ENCODE assay signal across 15 cellular contexts in the genomic region with DNA sequence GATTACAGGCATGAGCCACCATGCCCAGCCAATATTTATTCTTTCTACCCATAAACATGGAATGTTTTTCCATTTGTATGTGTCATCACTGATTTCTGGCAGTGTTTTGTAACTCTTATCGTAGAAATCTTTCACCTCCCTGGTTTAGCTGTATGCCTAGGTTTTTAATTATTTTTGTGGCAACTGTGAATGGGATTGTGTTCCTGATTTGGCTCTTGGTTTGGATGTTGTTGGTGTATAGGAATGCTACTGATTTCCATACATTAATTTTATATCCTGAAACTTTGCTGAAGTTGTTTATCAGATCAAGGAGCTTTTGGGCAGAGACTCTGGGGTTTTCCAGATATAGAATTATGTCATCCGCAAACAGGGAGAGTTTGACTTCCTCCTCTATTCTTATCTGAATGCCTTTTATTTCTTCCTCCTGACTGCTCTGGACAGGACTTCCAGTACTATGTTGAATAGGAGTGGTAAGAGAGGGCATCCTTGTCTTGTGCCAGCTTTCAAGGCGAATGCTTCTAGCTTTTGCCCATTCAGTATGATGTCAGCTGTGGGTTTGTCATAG.
DNase-seq lines count a peak whose midpoint lies in the region; ATAC-seq and TF ChIP-seq lines count a peak whose summit lies in the region.
"Had no signal": no experiment of that assay in that cellular context is flagged by ENCODE, and none has a peak within 500 bp of the region (broad histone marks: within the 10 kb centered on the region; RNA-seq: fewer than 3 reads in every experiment).

No MANE protein-coding gene starts in this region.

- peak overlapping the region in 2 of 4 donors; percentile 18 to 25 for H3K4me3 Mint-ChIP-seq in IgD-negative memory B cell
- H3K4me3 Mint-ChIP-seq in stimulated activated naive B cell treated with anti-CD40 and anti-IgM and Interleukin-4, amounts not matched to agents 10 μg/mL and 1 μg/mL and 100 μg/mL, for 72 hours = no peak overlapping the region
- H3K4me3 Mint-ChIP-seq: CD14-positive monocyte; dendritic cell treated with granulocyte-macrophage colony-stimulating factor and Interleukin-4, amounts not matched to agents 40 ng/mL and 50 ng/mL, for 4 days; immature natural killer cell had no signal

- intact Hi-C loops in adrenal gland (cut with DNase I) = no loop called here
- intact Hi-C loops in right cardiac atrium (cut with DNase I) = no loop called here

- H3K36me3 ChIP-seq in adrenal gland (replicated peaks in 1 of 2) = no peaks in the 10 kb centered on the region
- H3K36me3 ChIP-seq: ascending aorta had no signal

- H3K4me3 ChIP-seq in adrenal gland = no peak overlapping the region
- H3K4me3 ChIP-seq in right cardiac atrium (ENCODE audit: low read length) = no peak overlapping the region
- H3K4me3 ChIP-seq: ascending aorta had no signal

- peak; percentile 35 to 58 (median 48) for DNase-seq in adrenal gland
- DNase-seq in right cardiac atrium = no peak
- no peak for DNase-seq in stimulated activated naive B cell treated with anti-CD40 and anti-IgM and Interleukin-4, amounts not matched to agents 10 μg/mL and 1 μg/mL and 100 μg/mL, for 72 hours
- no peak for DNase-seq in NCI-H526 treated with DMSO at 0.1 percent for 48 hours (lab: John Stamatoyannopoulos, UW)
- no peak for DNase-seq in T1000 (lab: John Stamatoyannopoulos, UW)
- DNase-seq: immature natural killer cell, NCI-H1092 had no signal

- H3K4me1 Mint-ChIP-seq in IgD-negative memory B cell = peaks cover 41 to 55% (median 51%) of the 10 kb centered on the region in 3 donors
- H3K4me1 Mint-ChIP-seq in stimulated activated naive B cell treated with anti-CD40 and anti-IgM and Interleukin-4, amounts not matched to agents 10 μg/mL and 1 μg/mL and 100 μg/mL, for 72 hours = peaks cover 24 to 45% of the 10 kb centered on the region in 2 donors

- H3K9me3 Mint-ChIP-seq in IgD-negative memory B cell = peaks cover 5 to 11% (median 9%) of the 10 kb centered on the region in 3 donors
- peaks cover 8 to 15% of the 10 kb centered on the region in 2 donors for H3K9me3 Mint-ChIP-seq in stimulated activated naive B cell treated with anti-CD40 and anti-IgM and Interleukin-4, amounts not matched to agents 10 μg/mL and 1 μg/mL and 100 μg/mL, for 72 hours
- H3K9me3 Mint-ChIP-seq: dendritic cell treated with granulocyte-macrophage colony-stimulating factor and Interleukin-4, amounts not matched to agents 40 ng/mL and 50 ng/mL, for 4 days had no signal

- no peak for TF ChIP-seq CTCF in adrenal gland (IDR thresholded peaks at IDR 0.05)

- H3K27ac Mint-ChIP-seq in IgD-negative memory B cell = peak overlapping the region; percentile 51 to 57 (median 54)
- peak overlapping the region; percentile 4 for H3K27ac Mint-ChIP-seq in stimulated activated naive B cell treated with anti-CD40 and anti-IgM and Interleukin-4, amounts not matched to agents 10 μg/mL and 1 μg/mL and 100 μg/mL, for 72 hours
- H3K27ac Mint-ChIP-seq: activated T-helper 2 cell treated with anti-CD3 and anti-CD28 coated beads, Interferon-gamma antibody, Interleukin-2, Interleukin-4, amounts not matched to agents 10 μg/mL and 5 μg/mL and 100 μg/mL, durations not matched to agents 14 hours and 24 hours and 36 hours; dendritic cell treated with granulocyte-macrophage colony-stimulating factor and Interleukin-4, amounts not matched to agents 40 ng/mL and 50 ng/mL, for 4 days had no signal

- peak overlapping the region in 3 of 5 donors; percentile 51 to 70 (median 51) for H3K27ac ChIP-seq in adrenal gland
- H3K27ac ChIP-seq in right cardiac atrium (ENCODE audit: low read length) = no peak overlapping the region
- H3K27ac ChIP-seq: parathyroid adenoma, VCaP had no signal

- H3K27me3 ChIP-seq in adrenal gland = no peaks in the 10 kb centered on the region
- no peaks in the 10 kb centered on the region for H3K27me3 ChIP-seq in right cardiac atrium (ENCODE audit: control insufficient read depth, insufficient read depth)
- H3K27me3 ChIP-seq: ascending aorta had no signal

- H3K9me3 ChIP-seq in adrenal gland (replicated peaks in 1 of 3) (peaks cover 0 to 3% (median 0%) of the 10 kb centered on the region in 3 donors), right cardiac atrium (ENCODE audit: control insufficient read depth, low read length) (no peaks in the 10 kb centered on the region)
- H3K9me3 ChIP-seq: ascending aorta had no signal

- H3K36me3 Mint-ChIP-seq in IgD-negative memory B cell = peaks cover 7% of the 10 kb centered on the region
- peaks cover 30 to 47% of the 10 kb centered on the region in 2 donors for H3K36me3 Mint-ChIP-seq in stimulated activated naive B cell treated with anti-CD40 and anti-IgM and Interleukin-4, amounts not matched to agents 10 μg/mL and 1 μg/mL and 100 μg/mL, for 72 hours

- peaks cover 2% of the 10 kb centered on the region for H3K27me3 Mint-ChIP-seq in IgD-negative memory B cell
- no peaks in the 10 kb centered on the region for H3K27me3 Mint-ChIP-seq in stimulated activated naive B cell treated with anti-CD40 and anti-IgM and Interleukin-4, amounts not matched to agents 10 μg/mL and 1 μg/mL and 100 μg/mL, for 72 hours
- H3K27me3 Mint-ChIP-seq: dendritic cell treated with granulocyte-macrophage colony-stimulating factor and Interleukin-4, amounts not matched to agents 40 ng/mL and 50 ng/mL, for 4 days had no signal

- 29 to 45% (median 36%) methylated on average over 3 of the region's 3 CpGs for WGBS in adrenal gland, 4 donors
- WGBS in right cardiac atrium = 49% methylated on average over 3 of the region's 3 CpGs

- H3K4me1 ChIP-seq in adrenal gland (replicated peaks in 1 of 2) (peaks cover 0 to 11% of the 10 kb centered on the region in 2 donors), right cardiac atrium (ENCODE audit: control insufficient read depth, insufficient read depth, low read length) (no peaks in the 10 kb centered on the region)
- H3K4me1 ChIP-seq: ascending aorta had no signal

- no peak for TF ChIP-seq POLR2A in adrenal gland (IDR thresholded peaks at IDR 0.05)

- ATAC-seq in right cardiac atrium (peak; percentile 69 to 71), HG03432 (IDR thresholded peaks at IDR 0.05; ENCODE audit: unreplicated experiment) (no peak)
- ATAC-seq in stimulated activated naive B cell treated with anti-CD40 and anti-IgM and Interleukin-4, amounts not matched to agents 10 μg/mL and 1 μg/mL and 100 μg/mL, for 72 hours (replicated peaks) = no peak

Comparison
In these comparisons a context has a peak if more than half of its experiments do, and no peak if none do; other contexts are left out.
1. DNase-seq: peak in adrenal gland (7 of 7); none in right cardiac atrium (0 of 3), stimulated activated naive B cell treated with anti-CD40 and anti-IgM and Interleukin-4, amounts not matched to agents 10 μg/mL and 1 μg/mL and 100 μg/mL, for 72 hours (single experiment), NCI-H526 treated with DMSO at 0.1 percent for 48 hours (single experiment) and T1000 (single experiment).
2. ATAC-seq: peak in right cardiac atrium (2 of 2); none in stimulated activated naive B cell treated with anti-CD40 and anti-IgM and Interleukin-4, amounts not matched to agents 10 μg/mL and 1 μg/mL and 100 μg/mL, for 72 hours (0 of 2) and HG03432 (single experiment).